In genomic region chr15:76058714-76059319, GRCh38 we compare ENCODE assay signal across 8 cellular contexts. TPM values are rescaled to one million over a fixed set of nuclear protein-coding genes. Genes with fewer than 3 reads are reported as not detected.
DNase-seq lines count a peak whose midpoint lies in the region; ATAC-seq, FAIRE-seq and TF ChIP-seq lines count a peak whose summit lies in the region.

No MANE protein-coding gene starts in this region.

- H3K4me1 ChIP-seq in HAP-1 (peaks cover 7% of the 10 kb centered on the region), mucosa of descending colon (ENCODE audit: low read depth) (no peaks in the 10 kb centered on the region), urinary bladder (ENCODE audit: insufficient read depth) (peaks cover 2% of the 10 kb centered on the region)
- H3K4me1 ChIP-seq in effector memory CD4-positive, alpha-beta T cell (ENCODE audit: control insufficient read depth, insufficient read depth, low read length, poor library complexity, severe bottlenecking) = peaks cover 19% of the 10 kb centered on the region

- intact Hi-C loops in CD4-positive, alpha-beta T cell (cut with DNase I, micrococcal nuclease) = loop anchor here in 1 of 2 experiments (10.0 kb wide), 2 partner anchors 244 to 334 kb away; a partner anchor contains a TSS
- intact Hi-C loops in mucosa of descending colon (cut with DNase I, micrococcal nuclease) = loop anchor here in 1 of 2 donors (5.0 kb wide), 1 partner anchor 78 kb away; no protein-coding TSS in a partner anchor

- H3K9me2 ChIP-seq in SU-DHL-6 (replicated peaks; ENCODE audit: insufficient read depth, low read length) = no peaks in the 10 kb centered on the region

- H3K36me3 Mint-ChIP-seq in CD4-positive, alpha-beta T cell (ENCODE audit: low read depth) = no peaks in the 10 kb centered on the region

- POLR2A ChIA-PET in CD4-positive, alpha-beta T cell (lab: Charles Lee) = interaction anchor here (0.6 kb wide), 1 partner anchor 20 kb away, joined by 3 read pairs; no protein-coding TSS in a partner anchor

- no peaks in the 10 kb centered on the region for H4K20me1 ChIP-seq in SU-DHL-6 (ENCODE audit: low read depth, low read length)

- FAIRE-seq in H54 (lab: Jason Lieb, UNC) = no peak

- CTCF ChIA-PET in CD4-positive, alpha-beta T cell (lab: Charles Lee) = interaction anchor here (2.2 kb wide), 1 partner anchor 81 kb away, joined by 11 read pairs; no protein-coding TSS in a partner anchor

- peak overlapping the region; percentile 83 for H3K4me3 Mint-ChIP-seq in CD4-positive, alpha-beta T cell

- no peak for TF ChIP-seq POLR2A in H54 (IDR thresholded peaks at IDR 0.05; ENCODE audit: low read depth, low read length)

- peak; percentile 26 for ATAC-seq in CD4-positive, alpha-beta T cell (ENCODE audit: poor library complexity)
- ATAC-seq in mucosa of descending colon (peak; percentile 24), HG02870 (IDR thresholded peaks at IDR 0.05; ENCODE audit: unreplicated experiment) (no peak)

- peaks cover 53% of the 10 kb centered on the region for H3K27me3 ChIP-seq in CD4-positive, alpha-beta T cell (ENCODE audit: control insufficient read depth, insufficient read depth, low read length)
- H3K27me3 ChIP-seq in HAP-1 (ENCODE audit: low read depth) = peaks cover 26% of the 10 kb centered on the region
- H3K27me3 ChIP-seq in SU-DHL-6 (ENCODE audit: low read length) = no peaks in the 10 kb centered on the region
- peaks cover 22% of the 10 kb centered on the region for H3K27me3 ChIP-seq in effector memory CD4-positive, alpha-beta T cell (replicated peaks; ENCODE audit: control insufficient read depth, insufficient read depth, low read length, poor library complexity, severe bottlenecking)

- H3K9ac ChIP-seq in SU-DHL-6 (ENCODE audit: low read length) = peak overlapping the region; percentile 28; the same call in 1 of the 2 replicates

- no peaks in the 10 kb centered on the region for H3K9me3 ChIP-seq in CD4-positive, alpha-beta T cell (ENCODE audit: control insufficient read depth, low read length)
- no peaks in the 10 kb centered on the region for H3K9me3 ChIP-seq in HAP-1
- no peaks in the 10 kb centered on the region for H3K9me3 ChIP-seq in SU-DHL-6 (ENCODE audit: insufficient read depth, low read length)
- no peaks in the 10 kb centered on the region for H3K9me3 ChIP-seq in effector memory CD4-positive, alpha-beta T cell (ENCODE audit: control insufficient read depth, low read length)
- H3K9me3 ChIP-seq in mucosa of descending colon = no peaks in the 10 kb centered on the region

- in situ Hi-C loops in HAP-1 (cut with MboI; ENCODE audit: low sequenced_read_pairs) = no loop called here

- no peaks in the 10 kb centered on the region for H3K9me3 Mint-ChIP-seq in CD4-positive, alpha-beta T cell

- H3K27ac ChIP-seq in CD4-positive, alpha-beta T cell (ENCODE audit: low read depth, low read length) = no peak overlapping the region
- H3K27ac ChIP-seq in SU-DHL-6 (ENCODE audit: low read depth, low read length) (no peak overlapping the region), urinary bladder (ENCODE audit: low read depth) (no peak overlapping the region)
- no peak overlapping the region for H3K27ac ChIP-seq in effector memory CD4-positive, alpha-beta T cell (ENCODE audit: insufficient read depth, low read length, poor library complexity, severe bottlenecking)

- TF ChIP-seq CTCF in CD4-positive, alpha-beta T cell (IDR thresholded peaks at IDR 0.05) = no peak
- peak; percentile 25 for TF ChIP-seq CTCF in SU-DHL-6 (IDR thresholded peaks at IDR 0.05; ENCODE audit: insufficient read depth, low read length, poor library complexity, severe bottlenecking)
- no peak for TF ChIP-seq CTCF in mucosa of descending colon (IDR thresholded peaks at IDR 0.05)

- no peaks in the 10 kb centered on the region for H3F3A ChIP-seq in SU-DHL-6 (ENCODE audit: insufficient read depth)

- H2AFZ ChIP-seq in SU-DHL-6 (ENCODE audit: low read depth, low read length, severe bottlenecking) = no peak overlapping the region

- H3K36me3 ChIP-seq in HAP-1 (replicated peaks) (no peaks in the 10 kb centered on the region), SU-DHL-6 (ENCODE audit: low read length) (no peaks in the 10 kb centered on the region), mucosa of descending colon (ENCODE audit: low read depth) (no peaks in the 10 kb centered on the region), urinary bladder (ENCODE audit: insufficient read depth) (no peaks in the 10 kb centered on the region)
- H3K36me3 ChIP-seq in effector memory CD4-positive, alpha-beta T cell (ENCODE audit: control insufficient read depth, insufficient read depth, low read length) = no peaks in the 10 kb centered on the region

- peaks cover 23% of the 10 kb centered on the region for H3K4me1 Mint-ChIP-seq in CD4-positive, alpha-beta T cell (ENCODE audit: low read depth)

- WGBS in urinary bladder = 12% methylated on average over 18 of the region's 18 CpGs

- no peak for DNase-seq in CD4-positive, alpha-beta T cell
- DNase-seq in HAP-1 (ENCODE audit: low spot score in 2 of 2) = peak; percentile 47 to 72
- no peak for DNase-seq in effector memory CD4-positive, alpha-beta T cell
- DNase-seq in mucosa of descending colon = peak in 1 of 3 donors; percentile 14
- no peak for DNase-seq in H54 (ENCODE audit: insufficient read length, low spot score)

- peak overlapping the region; percentile 74 for H3K4me2 ChIP-seq in SU-DHL-6 (ENCODE audit: low read depth, low read length, poor library complexity, severe bottlenecking)

- H3K79me2 ChIP-seq in SU-DHL-6 (ENCODE audit: insufficient read depth, low read length) = no peaks in the 10 kb centered on the region

- no peak overlapping the region for H3K27ac Mint-ChIP-seq in CD4-positive, alpha-beta T cell

- peak overlapping the region; percentile 50 for H3K4me3 ChIP-seq in HAP-1
- peak overlapping the region; percentile 52 for H3K4me3 ChIP-seq in SU-DHL-6 (ENCODE audit: insufficient read depth, low read length, poor library complexity, severe bottlenecking)
- H3K4me3 ChIP-seq in effector memory CD4-positive, alpha-beta T cell (ENCODE audit: insufficient read depth, low read depth, low read length, poor library complexity, severe bottlenecking) = peak overlapping the region; percentile 59
- H3K4me3 ChIP-seq in mucosa of descending colon = no peak overlapping the region
- H3K4me3 ChIP-seq in urinary bladder (ENCODE audit: low read depth, low read length) = peak overlapping the region; percentile 73

- H3K27me3 Mint-ChIP-seq in CD4-positive, alpha-beta T cell = peaks cover 69% of the 10 kb centered on the region

RNA-seq across cellular contexts. Expression of gene TMEM266, which starts 1.0 kb away (rescaled TPM):
- not detected for total RNA-seq in CD4-positive, alpha-beta T cell
- total RNA-seq in mucosa of descending colon (under 1 TPM; 0.12 to 0.16 (median 0.14) TPM), urinary bladder (0.16 TPM)
- 0.11 TPM for polyA plus RNA-seq in urinary bladder

RNA-seq across cellular contexts. Expression of gene NRG4, which starts 46.6 kb away (rescaled TPM):
- not detected for total RNA-seq in CD4-positive, alpha-beta T cell
- total RNA-seq in mucosa of descending colon = 1 to 10 TPM in 2 of 3 donors, under 1 TPM in 1; 0.95 to 3.3 (median 3.1) TPM
- total RNA-seq in urinary bladder = 6.1 TPM
- polyA plus RNA-seq in urinary bladder = 0.84 TPM

Comparison
In these comparisons a context has a peak if more than half of its experiments do, and no peak if none do; other contexts are left out.
1. DNase-seq: peak in HAP-1 (2 of 2); none in CD4-positive, alpha-beta T cell (0 of 10), effector memory CD4-positive, alpha-beta T cell (0 of 3) and H54 (single experiment).